In genomic region chr19:47573076-47574026, GRCh38 we compare ENCODE assay signal across 8 cellular contexts. TPM values are rescaled to one million over a fixed set of nuclear protein-coding genes. Genes with fewer than 3 reads are reported as not detected.
DNase-seq lines count a peak whose midpoint lies in the region; ATAC-seq and TF ChIP-seq lines count a peak whose summit lies in the region.

ZNF541 (minus strand) TSS chr19:47573148; CDS start chr19:47555856, 17,292 bp downstream.

- H3K9me3 ChIP-seq in CD8-positive, alpha-beta memory T cell (ENCODE audit: low read length): no peaks in the 10 kb centered on the region
- no peaks in the 10 kb centered on the region for H3K9me3 ChIP-seq in WERI-Rb-1 (ENCODE audit: severe bottlenecking)

- peaks cover 21% of the 10 kb centered on the region for H3K4me1 ChIP-seq in CD8-positive, alpha-beta memory T cell (ENCODE audit: insufficient read depth, low read length)

- no peaks in the 10 kb centered on the region for H3K36me3 Mint-ChIP-seq in CD8-positive, alpha-beta memory T cell
- H3K36me3 Mint-ChIP-seq in activated CD4-positive, alpha-beta memory T cell treated with anti-CD3 and anti-CD28 coated beads, Interleukin-2, amount 10 ng/mL, durations not matched to agents 7 days and 5 days (ENCODE audit: low read depth): peaks cover 6% of the 10 kb centered on the region
- H3K36me3 Mint-ChIP-seq in stimulated activated naive CD8-positive, alpha-beta T cell treated with anti-CD3 and anti-CD28 coated beads, Interleukin-15, Interleukin-2, amounts not matched to agents 100 ng/mL and 50 ng/mL, for 24 hours (ENCODE audit: low read depth): no peaks in the 10 kb centered on the region

- peak within 1 kb of the TSS; percentile 67 to 88 (median 77) for H3K4me3 Mint-ChIP-seq in CD8-positive, alpha-beta memory T cell
- H3K4me3 Mint-ChIP-seq in activated CD4-positive, alpha-beta memory T cell treated with anti-CD3 and anti-CD28 coated beads, Interleukin-2, amount 10 ng/mL, durations not matched to agents 7 days and 5 days: peak within 1 kb of the TSS; percentile 1
- H3K4me3 Mint-ChIP-seq in stimulated activated naive CD8-positive, alpha-beta T cell treated with anti-CD3 and anti-CD28 coated beads, Interleukin-15, Interleukin-2, amounts not matched to agents 100 ng/mL and 50 ng/mL, for 24 hours: peak within 1 kb of the TSS; percentile 32

- peak; percentile 76 to 90 (median 87) for DNase-seq in CD8-positive, alpha-beta memory T cell
- peak; percentile 76 for DNase-seq in activated CD4-positive, alpha-beta memory T cell treated with anti-CD3 and anti-CD28 coated beads, Interleukin-2, amount 10 ng/mL, durations not matched to agents 7 days and 5 days
- DNase-seq in dorsolateral prefrontal cortex (peak; percentile 34 to 84 (median 72)), nucleus accumbens (lab: John Stamatoyannopoulos, UW) (peak in 51 of 56 donors; percentile 1 to 88 (median 47)), WERI-Rb-1 (no peak), UCSD-AML1 (lab: John Stamatoyannopoulos, UW; ENCODE audit: unreplicated experiment) (no peak)

- no peaks in the 10 kb centered on the region for H3K9me3 Mint-ChIP-seq in CD8-positive, alpha-beta memory T cell
- no peaks in the 10 kb centered on the region for H3K9me3 Mint-ChIP-seq in activated CD4-positive, alpha-beta memory T cell treated with anti-CD3 and anti-CD28 coated beads, Interleukin-2, amount 10 ng/mL, durations not matched to agents 7 days and 5 days
- no peaks in the 10 kb centered on the region for H3K9me3 Mint-ChIP-seq in stimulated activated naive CD8-positive, alpha-beta T cell treated with anti-CD3 and anti-CD28 coated beads, Interleukin-15, Interleukin-2, amounts not matched to agents 100 ng/mL and 50 ng/mL, for 24 hours

- H3K27me3 ChIP-seq in CD8-positive, alpha-beta memory T cell (ENCODE audit: insufficient read depth, low read length, poor library complexity, severe bottlenecking): no peaks in the 10 kb centered on the region
- no peaks in the 10 kb centered on the region for H3K27me3 ChIP-seq in dorsolateral prefrontal cortex
- H3K27me3 ChIP-seq in WERI-Rb-1 (ENCODE audit: insufficient read depth, low read depth, severe bottlenecking): no peaks in the 10 kb centered on the region

- H3K27ac Mint-ChIP-seq in CD8-positive, alpha-beta memory T cell: peak within 1 kb of the TSS in 7 of 8 donors; percentile 1 to 84 (median 78)
- H3K27ac Mint-ChIP-seq in activated CD4-positive, alpha-beta memory T cell treated with anti-CD3 and anti-CD28 coated beads, Interleukin-2, amount 10 ng/mL, durations not matched to agents 7 days and 5 days: no peak within 1 kb of the TSS
- H3K27ac Mint-ChIP-seq in stimulated activated naive CD8-positive, alpha-beta T cell treated with anti-CD3 and anti-CD28 coated beads, Interleukin-15, Interleukin-2, amounts not matched to agents 100 ng/mL and 50 ng/mL, for 24 hours: no peak within 1 kb of the TSS

- TF ChIP-seq CTCF in dorsolateral prefrontal cortex (IDR thresholded peaks at IDR 0.05 in 54 of 56, conservative IDR thresholded peaks at IDR 0.05 in 2 of 56; ENCODE audit: low read depth in 1 of 56, partially characterized antibody in 56 of 56) (no peak), WERI-Rb-1 (IDR thresholded peaks at IDR 0.05; ENCODE audit: low read depth, low read length) (no peak)

- no peak for ATAC-seq in GM18511 (IDR thresholded peaks at IDR 0.05; ENCODE audit: unreplicated experiment)

- POLR2A ChIA-PET in CD8-positive, alpha-beta memory T cell (lab: Charles Lee): interaction anchor here (1.3 kb wide), 1 partner anchor 28 kb away, joined by 8 read pairs; no protein-coding TSS in a partner anchor
- POLR2A ChIA-PET in activated CD4-positive, alpha-beta memory T cell treated with anti-CD3 and anti-CD28 coated beads, Interleukin-2, amount 10 ng/mL, durations not matched to agents 7 days and 5 days (lab: Charles Lee): no interaction called here

- peaks cover 27 to 44% (median 34%) of the 10 kb centered on the region in 3 donors for H3K4me1 Mint-ChIP-seq in CD8-positive, alpha-beta memory T cell
- H3K4me1 Mint-ChIP-seq in activated CD4-positive, alpha-beta memory T cell treated with anti-CD3 and anti-CD28 coated beads, Interleukin-2, amount 10 ng/mL, durations not matched to agents 7 days and 5 days: peaks cover 22% of the 10 kb centered on the region
- peaks cover 27% of the 10 kb centered on the region for H3K4me1 Mint-ChIP-seq in stimulated activated naive CD8-positive, alpha-beta T cell treated with anti-CD3 and anti-CD28 coated beads, Interleukin-15, Interleukin-2, amounts not matched to agents 100 ng/mL and 50 ng/mL, for 24 hours (ENCODE audit: low read depth)

- H3K4me3 ChIP-seq in CD8-positive, alpha-beta memory T cell (ENCODE audit: low read length): peak within 1 kb of the TSS; percentile 59
- peak within 1 kb of the TSS; percentile 39 to 74 (median 59) for H3K4me3 ChIP-seq in dorsolateral prefrontal cortex
- no peak within 1 kb of the TSS for H3K4me3 ChIP-seq in WERI-Rb-1 (ENCODE audit: low read depth, low read length)

- CTCF ChIA-PET in CD8-positive, alpha-beta memory T cell (lab: Charles Lee): no interaction called here
- CTCF ChIA-PET in activated CD4-positive, alpha-beta memory T cell treated with anti-CD3 and anti-CD28 coated beads, Interleukin-2, amount 10 ng/mL, durations not matched to agents 7 days and 5 days (lab: Charles Lee): interaction anchor here (0.7 kb wide), 1 partner anchor 58 kb away, joined by 3 read pairs; the partner anchor contains the start of gene NAPA

- intact Hi-C loops in dorsolateral prefrontal cortex (cut with DNase I): no loop called here

- no peaks in the 10 kb centered on the region for H3K27me3 Mint-ChIP-seq in CD8-positive, alpha-beta memory T cell
- H3K27me3 Mint-ChIP-seq in activated CD4-positive, alpha-beta memory T cell treated with anti-CD3 and anti-CD28 coated beads, Interleukin-2, amount 10 ng/mL, durations not matched to agents 7 days and 5 days: peaks cover 15% of the 10 kb centered on the region
- peaks cover 12% of the 10 kb centered on the region for H3K27me3 Mint-ChIP-seq in stimulated activated naive CD8-positive, alpha-beta T cell treated with anti-CD3 and anti-CD28 coated beads, Interleukin-15, Interleukin-2, amounts not matched to agents 100 ng/mL and 50 ng/mL, for 24 hours

- H3K36me3 ChIP-seq in CD8-positive, alpha-beta memory T cell (ENCODE audit: insufficient read depth, low read length): no peaks in the 10 kb centered on the region
- no peaks in the 10 kb centered on the region for H3K36me3 ChIP-seq in WERI-Rb-1

- no peak within 1 kb of the TSS for H3K27ac ChIP-seq in CD8-positive, alpha-beta memory T cell (ENCODE audit: low read depth, low read length)
- H3K27ac ChIP-seq in dorsolateral prefrontal cortex: peak within 1 kb of the TSS in 34 of 59 donors; percentile 5 to 81 (median 57)
- no peak within 1 kb of the TSS for H3K27ac ChIP-seq in WERI-Rb-1

RNA-seq across cellular contexts. Expression of gene ZNF541, which starts in this region (rescaled TPM):
- under 1 TPM; 0.13 to 0.44 TPM for total RNA-seq in CD8-positive, alpha-beta memory T cell
- 0.18 TPM for polyA plus RNA-seq in CD8-positive, alpha-beta memory T cell
- under 1 TPM; 0.15 to 0.20 TPM for total RNA-seq in activated CD4-positive, alpha-beta memory T cell treated with anti-CD3 and anti-CD28 coated beads, Interleukin-2, amount 10 ng/mL, durations not matched to agents 7 days and 5 days
- total RNA-seq in dorsolateral prefrontal cortex: 1 to 10 TPM in 85 of 120 experiments, under 1 TPM in 35; 0.50 to 4.5 (median 1.3) TPM

Comparison
In these comparisons a context has a peak if more than half of its experiments do, and no peak if none do; other contexts are left out.
1. Peak in DNase-seq and H3K4me3 ChIP-seq in CD8-positive, alpha-beta memory T cell; RNA of the gene not detected or under 1 TPM.
2. Peak in DNase-seq in activated CD4-positive, alpha-beta memory T cell treated with anti-CD3 and anti-CD28 coated beads, Interleukin-2, amount 10 ng/mL, durations not matched to agents 7 days and 5 days; RNA of the gene not detected or under 1 TPM.
3. DNase-seq: peak in dorsolateral prefrontal cortex (10 of 10) and nucleus accumbens (51 of 56); none in WERI-Rb-1 (single experiment) and UCSD-AML1 (single experiment).
4. H3K27ac ChIP-seq: peak in dorsolateral prefrontal cortex (34 of 59); none in CD8-positive, alpha-beta memory T cell (single experiment) and WERI-Rb-1 (single experiment).
5. H3K27ac Mint-ChIP-seq: peak in CD8-positive, alpha-beta memory T cell (7 of 8); none in activated CD4-positive, alpha-beta memory T cell treated with anti-CD3 and anti-CD28 coated beads, Interleukin-2, amount 10 ng/mL, durations not matched to agents 7 days and 5 days (single experiment) and stimulated activated naive CD8-positive, alpha-beta T cell treated with anti-CD3 and anti-CD28 coated beads, Interleukin-15, Interleukin-2, amounts not matched to agents 100 ng/mL and 50 ng/mL, for 24 hours (single experiment).
6. H3K4me3 Mint-ChIP-seq: peak in every context shown above with its lines; median percentile 77 in CD8-positive, alpha-beta memory T cell; 32 in stimulated activated naive CD8-positive, alpha-beta T cell treated with anti-CD3 and anti-CD28 coated beads, Interleukin-15, Interleukin-2, amounts not matched to agents 100 ng/mL and 50 ng/mL, for 24 hours; 1 in activated CD4-positive, alpha-beta memory T cell treated with anti-CD3 and anti-CD28 coated beads, Interleukin-2, amount 10 ng/mL, durations not matched to agents 7 days and 5 days.